Comparison of ENCODE assay signal across 1 cellular context in the genomic region with DNA sequence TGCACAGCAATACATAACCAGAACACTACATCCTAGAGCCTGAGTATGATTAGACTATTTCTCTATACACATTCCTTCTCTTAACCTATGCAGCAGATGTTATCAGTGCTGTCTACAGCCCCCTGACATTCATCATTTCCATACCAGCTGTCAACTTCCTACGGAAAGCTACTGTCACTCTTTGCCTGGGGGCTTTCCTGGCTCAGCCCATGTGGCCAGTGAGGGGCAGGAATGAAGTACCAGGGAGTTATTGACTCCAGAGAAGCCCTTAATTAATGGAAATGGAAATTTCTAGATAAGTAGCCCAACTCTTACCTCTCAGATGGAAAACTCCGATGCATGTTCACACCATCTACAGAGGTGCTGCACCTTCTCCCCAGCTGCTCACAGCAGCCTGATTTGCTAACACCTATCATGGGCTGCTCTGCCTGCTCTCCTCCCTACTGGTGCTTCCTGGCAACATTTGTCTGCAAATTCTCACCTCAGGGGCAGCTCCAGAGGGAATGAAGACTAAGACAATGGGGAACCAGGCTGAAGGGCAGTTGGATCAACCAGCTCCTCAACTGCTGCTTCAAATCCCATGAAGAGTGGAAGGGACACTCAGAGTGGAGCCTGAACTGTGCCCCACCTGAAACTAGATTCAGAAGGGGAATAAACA.
TF ChIP-seq lines count a peak whose summit lies in the region.

No MANE protein-coding gene starts in this region.

TF ChIP-seq in SK-N-SH, 30 proteins besides CTCF, POLR2A, EP300 and RAD21 (continued from another document):
- TF ChIP-seq RCOR1 (IDR thresholded peaks at IDR 0.05; ENCODE audit: low read length) (no peak), EZH2phosphoT487 (IDR thresholded peaks at IDR 0.05; ENCODE audit: borderline replicate concordance, low read depth) (no peak), TEAD4 (IDR thresholded peaks at IDR 0.05; ENCODE audit: borderline replicate concordance, insufficient read depth) (no peak), CHD2 (IDR thresholded peaks at IDR 0.05; ENCODE audit: low read length, partially characterized antibody) (no peak), TCF12 (IDR thresholded peaks at IDR 0.05) (no peak), FOSL2 (IDR thresholded peaks at IDR 0.05; ENCODE audit: borderline replicate concordance, low read depth) (no peak), MEF2A (IDR thresholded peaks at IDR 0.05; ENCODE audit: borderline replicate concordance, low read depth) (no peak), RFX5 (IDR thresholded peaks at IDR 0.05; ENCODE audit: low read length) (no peak), TAF1 (IDR thresholded peaks at IDR 0.05; ENCODE audit: borderline replicate concordance, low read depth, low read length) (no peak)
- TF ChIP-seq, protein P1, sequence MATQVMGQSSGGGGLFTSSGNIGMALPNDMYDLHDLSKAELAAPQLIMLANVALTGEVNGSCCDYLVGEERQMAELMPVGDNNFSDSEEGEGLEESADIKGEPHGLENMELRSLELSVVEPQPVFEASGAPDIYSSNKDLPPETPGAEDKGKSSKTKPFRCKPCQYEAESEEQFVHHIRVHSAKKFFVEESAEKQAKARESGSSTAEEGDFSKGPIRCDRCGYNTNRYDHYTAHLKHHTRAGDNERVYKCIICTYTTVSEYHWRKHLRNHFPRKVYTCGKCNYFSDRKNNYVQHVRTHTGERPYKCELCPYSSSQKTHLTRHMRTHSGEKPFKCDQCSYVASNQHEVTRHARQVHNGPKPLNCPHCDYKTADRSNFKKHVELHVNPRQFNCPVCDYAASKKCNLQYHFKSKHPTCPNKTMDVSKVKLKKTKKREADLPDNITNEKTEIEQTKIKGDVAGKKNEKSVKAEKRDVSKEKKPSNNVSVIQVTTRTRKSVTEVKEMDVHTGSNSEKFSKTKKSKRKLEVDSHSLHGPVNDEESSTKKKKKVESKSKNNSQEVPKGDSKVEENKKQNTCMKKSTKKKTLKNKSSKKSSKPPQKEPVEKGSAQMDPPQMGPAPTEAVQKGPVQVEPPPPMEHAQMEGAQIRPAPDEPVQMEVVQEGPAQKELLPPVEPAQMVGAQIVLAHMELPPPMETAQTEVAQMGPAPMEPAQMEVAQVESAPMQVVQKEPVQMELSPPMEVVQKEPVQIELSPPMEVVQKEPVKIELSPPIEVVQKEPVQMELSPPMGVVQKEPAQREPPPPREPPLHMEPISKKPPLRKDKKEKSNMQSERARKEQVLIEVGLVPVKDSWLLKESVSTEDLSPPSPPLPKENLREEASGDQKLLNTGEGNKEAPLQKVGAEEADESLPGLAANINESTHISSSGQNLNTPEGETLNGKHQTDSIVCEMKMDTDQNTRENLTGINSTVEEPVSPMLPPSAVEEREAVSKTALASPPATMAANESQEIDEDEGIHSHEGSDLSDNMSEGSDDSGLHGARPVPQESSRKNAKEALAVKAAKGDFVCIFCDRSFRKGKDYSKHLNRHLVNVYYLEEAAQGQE (IDR thresholded peaks at IDR 0.05; ENCODE audit: low read depth, low read length), result no peak
- TF ChIP-seq, protein P2, sequence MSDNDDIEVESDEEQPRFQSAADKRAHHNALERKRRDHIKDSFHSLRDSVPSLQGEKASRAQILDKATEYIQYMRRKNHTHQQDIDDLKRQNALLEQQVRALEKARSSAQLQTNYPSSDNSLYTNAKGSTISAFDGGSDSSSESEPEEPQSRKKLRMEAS (IDR thresholded peaks at IDR 0.05; ENCODE audit: low read depth), result no peak
- TF ChIP-seq, protein P3, sequence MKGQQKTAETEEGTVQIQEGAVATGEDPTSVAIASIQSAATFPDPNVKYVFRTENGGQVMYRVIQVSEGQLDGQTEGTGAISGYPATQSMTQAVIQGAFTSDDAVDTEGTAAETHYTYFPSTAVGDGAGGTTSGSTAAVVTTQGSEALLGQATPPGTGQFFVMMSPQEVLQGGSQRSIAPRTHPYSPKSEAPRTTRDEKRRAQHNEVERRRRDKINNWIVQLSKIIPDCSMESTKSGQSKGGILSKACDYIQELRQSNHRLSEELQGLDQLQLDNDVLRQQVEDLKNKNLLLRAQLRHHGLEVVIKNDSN (IDR thresholded peaks at IDR 0.05; ENCODE audit: borderline replicate concordance, low read depth), result no peak
